27 cellular contexts compared by ENCODE assay signal in genomic region chr3:122149228-122149627, GRCh38. TPM values are rescaled to one million over a fixed set of nuclear protein-coding genes. Genes with fewer than 3 reads are reported as not detected.
DNase-seq lines count a peak whose midpoint lies in the region; ATAC-seq, FAIRE-seq and TF ChIP-seq lines count a peak whose summit lies in the region.
"Had no signal": no experiment of that assay in that cellular context is flagged by ENCODE, and none has a peak within 500 bp of the region (broad histone marks: within the 10 kb centered on the region; RNA-seq: fewer than 3 reads in every experiment).

No MANE protein-coding gene starts in this region.

- no peaks in the 10 kb centered on the region for H3K27me3 Mint-ChIP-seq in activated CD4-positive, alpha-beta memory T cell treated with anti-CD3 and anti-CD28 coated beads for 36 hours
- no peaks in the 10 kb centered on the region for H3K27me3 Mint-ChIP-seq in activated CD4-positive, alpha-beta memory T cell treated with anti-CD3 and anti-CD28 coated beads, Interleukin-2, amount 10 ng/mL, durations not matched to agents 7 days and 5 days
- H3K27me3 Mint-ChIP-seq: CD4-positive, alpha-beta memory T cell had no signal

- peak overlapping the region; percentile 71 for H3K27ac Mint-ChIP-seq in activated CD4-positive, alpha-beta memory T cell treated with anti-CD3 and anti-CD28 coated beads for 36 hours
- H3K27ac Mint-ChIP-seq in activated CD4-positive, alpha-beta memory T cell treated with anti-CD3 and anti-CD28 coated beads, Interleukin-2, amount 10 ng/mL, durations not matched to agents 7 days and 5 days = no peak overlapping the region
- H3K27ac Mint-ChIP-seq in stimulated activated effector memory CD8-positive, alpha-beta T cell treated with anti-CD3 and anti-CD28 coated beads, Interleukin-12 subunit alpha, Interleukin-12 subunit beta, amount 100 ng/mL, for 72 hours = peak overlapping the region; percentile 67
- H3K27ac Mint-ChIP-seq: CD4-positive, alpha-beta memory T cell; H9 had no signal

- SMC1A ChIA-PET in GM12878 (lab: Charles Lee; ENCODE audit: uncharacterized antibody, unreplicated experiment) = interaction anchor here (0.7 to 3.0 kb wide), 6 partner anchors 23 to 85 kb away, joined by 3 to 11 read pairs (median 4); no protein-coding TSS in a partner anchor

- POLR2A ChIA-PET in activated CD4-positive, alpha-beta memory T cell treated with anti-CD3 and anti-CD28 coated beads for 36 hours (lab: Charles Lee) = interaction anchor here (0.6 to 2.6 kb wide), 5 partner anchors 45 to 150 kb away, joined by 3 to 8 read pairs (median 3); no protein-coding TSS in a partner anchor
- POLR2A ChIA-PET in activated CD4-positive, alpha-beta memory T cell treated with anti-CD3 and anti-CD28 coated beads, Interleukin-2, amount 10 ng/mL, durations not matched to agents 7 days and 5 days (lab: Charles Lee) = interaction anchor here (1.3 to 1.8 kb wide), 2 partner anchors 38 to 74 kb away, joined by 4 to 5 read pairs; no protein-coding TSS in a partner anchor
- POLR2A ChIA-PET in GM12878 (lab: Charles Lee) = no interaction called here

- no peak for TF ChIP-seq POLR2A in GM12878 (IDR thresholded peaks at IDR 0.05; ENCODE audit: low read depth, low read length)

- ATAC-seq in GM12878 = peak; percentile 32; the same call in 1 of the 3 replicates
- ATAC-seq in stimulated activated effector memory CD8-positive, alpha-beta T cell treated with anti-CD3 and anti-CD28 coated beads, Interleukin-12 subunit alpha, Interleukin-12 subunit beta, amount 100 ng/mL, for 72 hours = no peak
- ATAC-seq in GM21528 (IDR thresholded peaks at IDR 0.05; ENCODE audit: low FRiP score, unreplicated experiment) = no peak
- ATAC-seq: SK-N-SH treated with all-trans-retinoic acid at 6 μM for 48 hours had no signal

- peaks cover 10% of the 10 kb centered on the region; the same call in 1 of the 2 replicates for H3K9me3 ChIP-seq in OCI-LY3 (ENCODE audit: insufficient read depth, low read length)
- H3K9me3 ChIP-seq in GM12878 (replicated peaks; ENCODE audit: control insufficient read depth, insufficient read depth, low read length) = peaks cover 7% of the 10 kb centered on the region; the same call in 1 of the 3 replicates

- 81% methylated on average over 1 of the region's 1 CpG for WGBS in GM12878 (ENCODE audit: insufficient coverage, insufficient replicate concordance, low lambda C conversion rate, missing lambda C conversion rate)

- TF ChIP-seq EP300 in GM12878 (IDR thresholded peaks at IDR 0.05; ENCODE audit: borderline replicate concordance in 1 of 2, control insufficient read depth in 1 of 2, low read depth in 2 of 2, low read length in 2 of 2) = no peak

- peaks cover 43% of the 10 kb centered on the region for H3K4me1 Mint-ChIP-seq in activated CD4-positive, alpha-beta memory T cell treated with anti-CD3 and anti-CD28 coated beads for 36 hours (ENCODE audit: low read depth)
- H3K4me1 Mint-ChIP-seq in activated CD4-positive, alpha-beta memory T cell treated with anti-CD3 and anti-CD28 coated beads, Interleukin-2, amount 10 ng/mL, durations not matched to agents 7 days and 5 days = peaks cover 38% of the 10 kb centered on the region
- H3K4me1 Mint-ChIP-seq in stimulated activated effector memory CD8-positive, alpha-beta T cell treated with anti-CD3 and anti-CD28 coated beads, Interleukin-12 subunit alpha, Interleukin-12 subunit beta, amount 100 ng/mL, for 72 hours = peaks cover 22% of the 10 kb centered on the region
- H3K4me1 Mint-ChIP-seq: H9 had no signal

- in situ Hi-C loops in GM12878 (cut with MboI) = no loop called here

- no peaks in the 10 kb centered on the region for H4K20me1 ChIP-seq in OCI-LY3 (ENCODE audit: insufficient read depth, low read length)
- H4K20me1 ChIP-seq in GM12878 (ENCODE audit: control insufficient read depth, insufficient read depth) = no peaks in the 10 kb centered on the region

- H2AFZ ChIP-seq in OCI-LY3 (ENCODE audit: low read depth, low read length) (peak overlapping the region; percentile 80), GM12878 (ENCODE audit: control insufficient read depth, low read depth, low read length) (no peak overlapping the region)

- intact Hi-C loops in activated CD4-positive, alpha-beta memory T cell treated with anti-CD3 and anti-CD28 coated beads for 36 hours (cut with micrococcal nuclease) = loop anchor here (5.0 to 10.0 kb wide), 4 partner anchors 233 to 646 kb away; partner anchors contain the start of genes FAM162A, GOLGB1, HSPBAP1 and MIX23
- intact Hi-C loops in GM12878 (cut with micrococcal nuclease; ENCODE audit: unreplicated experiment) = no loop called here

- DNase-seq in activated CD4-positive, alpha-beta memory T cell treated with anti-CD3 and anti-CD28 coated beads for 36 hours = no peak
- no peak for DNase-seq in activated CD4-positive, alpha-beta memory T cell treated with anti-CD3 and anti-CD28 coated beads, Interleukin-2, amount 10 ng/mL, durations not matched to agents 7 days and 5 days
- DNase-seq in GM12878 (ENCODE audit: low read depth, low spot score) = no peak
- DNase-seq in stimulated activated effector memory CD8-positive, alpha-beta T cell treated with anti-CD3 and anti-CD28 coated beads, Interleukin-12 subunit alpha, Interleukin-12 subunit beta, amount 100 ng/mL, for 72 hours (ENCODE audit: low spot score in 2 of 2) = no peak
- DNase-seq in NCI-H1436 treated with DMSO at 0.1 percent for 48 hours (lab: John Stamatoyannopoulos, UW) = no peak
- no peak for DNase-seq in LoVo (ENCODE audit: low spot score)
- DNase-seq: C1 segment of cervical spinal cord; CD4-positive, alpha-beta memory T cell; COR-L47; H9; KBM-7; MM.1S; NCI-H1092; NCI-H1417 treated with DMSO at 0.1 percent for 48 hours; NCI-H187; NCI-H2081 treated with DMSO at 0.1 percent for 48 hours; NCI-H2171; NCI-H226; NCI-H510A; NCI-H69; OCI-M1 had no signal

- no peak overlapping the region for H3K9ac ChIP-seq in OCI-LY3 (ENCODE audit: low read length)
- H3K9ac ChIP-seq in GM12878 (ENCODE audit: control insufficient read depth, insufficient read depth, low read length) = no peak overlapping the region

- H3K9me3 Mint-ChIP-seq in activated CD4-positive, alpha-beta memory T cell treated with anti-CD3 and anti-CD28 coated beads for 36 hours = peaks cover 16% of the 10 kb centered on the region
- H3K9me3 Mint-ChIP-seq in activated CD4-positive, alpha-beta memory T cell treated with anti-CD3 and anti-CD28 coated beads, Interleukin-2, amount 10 ng/mL, durations not matched to agents 7 days and 5 days = peaks cover 40% of the 10 kb centered on the region
- peaks cover 7% of the 10 kb centered on the region for H3K9me3 Mint-ChIP-seq in stimulated activated effector memory CD8-positive, alpha-beta T cell treated with anti-CD3 and anti-CD28 coated beads, Interleukin-12 subunit alpha, Interleukin-12 subunit beta, amount 100 ng/mL, for 72 hours

- CTCF ChIA-PET in activated CD4-positive, alpha-beta memory T cell treated with anti-CD3 and anti-CD28 coated beads for 36 hours (lab: Charles Lee) = interaction anchor here (1.9 to 2.6 kb wide), 2 partner anchors 48 to 107 kb away, joined by 6 to 13 read pairs; no protein-coding TSS in a partner anchor
- CTCF ChIA-PET in activated CD4-positive, alpha-beta memory T cell treated with anti-CD3 and anti-CD28 coated beads, Interleukin-2, amount 10 ng/mL, durations not matched to agents 7 days and 5 days (lab: Charles Lee) = no interaction called here
- CTCF ChIA-PET in GM12878 (lab: Yijun Ruan, JAX) = interaction anchor here (1.0 to 2.7 kb wide), 3 partner anchors 46 to 110 kb away, joined by 3 to 12 read pairs (median 4); no protein-coding TSS in a partner anchor

- FAIRE-seq in GM12878 (lab: Jason Lieb, UNC) = no peak
- FAIRE-seq: G401.6, RCC 7860 had no signal

- H3K4me2 ChIP-seq in OCI-LY3 (ENCODE audit: low read length) = peak overlapping the region; percentile 32
- no peak overlapping the region for H3K4me2 ChIP-seq in GM12878 (ENCODE audit: control insufficient read depth, insufficient read depth)

- BruUV-seq in GM12878 (replicated peaks; lab: Mats Ljungman, UMichigan) = no TSS peak

- no peak overlapping the region for H3K4me3 Mint-ChIP-seq in activated CD4-positive, alpha-beta memory T cell treated with anti-CD3 and anti-CD28 coated beads for 36 hours
- no peak overlapping the region for H3K4me3 Mint-ChIP-seq in activated CD4-positive, alpha-beta memory T cell treated with anti-CD3 and anti-CD28 coated beads, Interleukin-2, amount 10 ng/mL, durations not matched to agents 7 days and 5 days
- H3K4me3 Mint-ChIP-seq in stimulated activated effector memory CD8-positive, alpha-beta T cell treated with anti-CD3 and anti-CD28 coated beads, Interleukin-12 subunit alpha, Interleukin-12 subunit beta, amount 100 ng/mL, for 72 hours = no peak overlapping the region
- H3K4me3 Mint-ChIP-seq: CD4-positive, alpha-beta memory T cell; H9 had no signal

- H3K27ac ChIP-seq in OCI-LY3 (ENCODE audit: low read length) = peak overlapping the region; percentile 35
- no peak overlapping the region for H3K27ac ChIP-seq in GM12878 (ENCODE audit: control insufficient read depth, insufficient read depth)

- TF ChIP-seq CTCF in OCI-LY3 (IDR thresholded peaks at IDR 0.05; ENCODE audit: low read depth, low read length) (no peak), GM12878 (IDR thresholded peaks at IDR 0.05 in 2 of 3, conservative IDR thresholded peaks at IDR 0.05 in 1 of 3; ENCODE audit: control insufficient read depth in 2 of 3, extremely low read depth in 1 of 3, insufficient read depth in 1 of 3, low read depth in 3 of 3, low read length in 3 of 3) (no peak)

- H3K79me2 ChIP-seq in OCI-LY3 (ENCODE audit: low read length) = no peaks in the 10 kb centered on the region
- no peaks in the 10 kb centered on the region for H3K79me2 ChIP-seq in GM12878 (ENCODE audit: control insufficient read depth, insufficient read depth, low read length)

- RAD21 ChIA-PET in GM12878 (lab: Charles Lee; ENCODE audit: unreplicated experiment) = no interaction called here

- H3K36me3 ChIP-seq in OCI-LY3 (replicated peaks; ENCODE audit: low read depth, low read length) (peaks cover 11% of the 10 kb centered on the region), GM12878 (ENCODE audit: control insufficient read depth in 2 of 2, insufficient read depth in 2 of 2, low read length in 1 of 2) (no peaks in the 10 kb centered on the region)

- H3K4me1 ChIP-seq in OCI-LY3 (ENCODE audit: low read length) (peaks cover 40% of the 10 kb centered on the region), GM12878 (ENCODE audit: control insufficient read depth, insufficient read depth, low read length) (peaks cover 2% of the 10 kb centered on the region; the same call in 1 of the 2 replicates)

- TF ChIP-seq RAD21 in GM12878 (IDR thresholded peaks at IDR 0.05; ENCODE audit: insufficient read depth, low read depth, low read length) = no peak

- H3K36me3 Mint-ChIP-seq in activated CD4-positive, alpha-beta memory T cell treated with anti-CD3 and anti-CD28 coated beads for 36 hours = peaks cover under 1% of the 10 kb centered on the region
- H3K36me3 Mint-ChIP-seq in activated CD4-positive, alpha-beta memory T cell treated with anti-CD3 and anti-CD28 coated beads, Interleukin-2, amount 10 ng/mL, durations not matched to agents 7 days and 5 days (ENCODE audit: low read depth) = peaks cover 46% of the 10 kb centered on the region
- peaks cover 7% of the 10 kb centered on the region for H3K36me3 Mint-ChIP-seq in stimulated activated effector memory CD8-positive, alpha-beta T cell treated with anti-CD3 and anti-CD28 coated beads, Interleukin-12 subunit alpha, Interleukin-12 subunit beta, amount 100 ng/mL, for 72 hours
- H3K36me3 Mint-ChIP-seq: CD4-positive, alpha-beta memory T cell had no signal

- H3K27me3 ChIP-seq in OCI-LY3 (ENCODE audit: low read depth, low read length) (no peaks in the 10 kb centered on the region), GM12878 (replicated peaks in 1 of 2; ENCODE audit: control insufficient read depth in 2 of 2, insufficient read depth in 2 of 2, low read length in 1 of 2) (no peaks in the 10 kb centered on the region)

- H3K4me3 ChIP-seq in OCI-LY3 (ENCODE audit: low read length) = no peak overlapping the region
- H3K4me3 ChIP-seq in GM12878 = no peak overlapping the region

RNA-seq across cellular contexts. Expression of gene CASR, which starts 34.2 kb away (rescaled TPM):
- total RNA-seq in activated CD4-positive, alpha-beta memory T cell treated with anti-CD3 and anti-CD28 coated beads for 36 hours = under 1 TPM; 0.14 to 0.19 TPM
- total RNA-seq in activated CD4-positive, alpha-beta memory T cell treated with anti-CD3 and anti-CD28 coated beads, Interleukin-2, amount 10 ng/mL, durations not matched to agents 7 days and 5 days = under 1 TPM; 0.10 to 0.15 TPM
- total RNA-seq in GM12878 (2013; cell fraction: nucleolus; rRNA removed) = 0.10 and 0.35 TPM in 2 replicates
- total RNA-seq in GM12878 (2014; rRNA removed) (0.05 and 0.06 TPM in 2 replicates), GM12878 (2014; rRNA removed; fragmentation: Illumina TruSeq; extraction: Trizol) (0.04 and 0.05 TPM in 2 replicates), GM12878 (2021) (0.13 and 0.27 TPM in 2 replicates)
- polyA plus RNA-seq in GM12878 (2011; ENCODE audit: low read depth) = 0.14 TPM
- polyA plus RNA-seq in GM12878 (2011; rRNA removed) (0.07 and 0.22 TPM in 2 replicates), GM12878 (2014; fragmentation: Illumina TruSeq; extraction: Trizol) (0.13 and 0.81 TPM in 2 replicates), GM12878 (2014; fragmentation: Nextera tagmentation; extraction: Ambion mirVana) (under 1 TPM; 0.04 to 0.37 TPM), GM12878 (2014; rRNA removed) (0.08 and 0.09 TPM in 2 replicates), GM12878 (2016; fragmentation: Nextera tagmentation; extraction: Ambion mirVana) (under 1 TPM; 0.09 to 0.15 TPM)
- 0.08 and 0.10 TPM in 2 replicates for polyA plus RNA-seq in GM12878 (2011; cell fraction: cytosol; rRNA removed)
- 0.19 and 0.25 TPM in 2 replicates for polyA plus RNA-seq in GM12878 (2011; cell fraction: nucleus; rRNA removed)
- polyA plus RNA-seq in GM12878 (2012) = 0.14 and 0.25 TPM in 2 replicates
- polyA minus RNA-seq in GM12878 (2011; rRNA and poly(A)+ RNA removed) = 0.21 and 0.29 TPM in 2 replicates
- polyA minus RNA-seq in GM12878 (2011; cell fraction: cytosol; rRNA and poly(A)+ RNA removed) = not detected in 2 replicates
- 0.19 and 0.24 TPM in 2 replicates for polyA minus RNA-seq in GM12878 (2011; cell fraction: nucleus; rRNA and poly(A)+ RNA removed)
- total RNA-seq: A172 had no signal
